ENCODE assay signal across 11 cellular contexts in the genomic region with DNA sequence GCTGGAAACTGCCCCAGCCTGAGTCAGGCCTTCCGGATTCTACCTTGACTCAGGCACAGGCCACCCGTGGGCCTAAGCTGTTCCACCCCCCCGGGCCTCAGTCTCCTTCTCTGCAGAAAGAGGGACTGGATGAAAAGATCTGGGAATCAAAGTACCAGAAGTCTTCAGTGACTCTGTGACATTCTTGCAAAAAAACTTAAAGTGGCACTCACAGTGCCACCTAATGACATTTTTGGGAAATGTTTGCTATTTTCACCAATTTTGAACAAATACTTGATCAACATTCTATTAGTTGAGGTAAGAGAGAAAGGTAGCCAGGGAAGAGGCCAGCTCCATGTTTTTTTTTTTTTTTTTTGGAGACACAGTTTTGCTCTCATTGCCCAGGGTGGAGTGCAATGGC. TPM values are rescaled to one million over a fixed set of nuclear protein-coding genes. Genes with fewer than 3 reads are reported as not detected.
DNase-seq lines count a peak whose midpoint lies in the region; ATAC-seq and TF ChIP-seq lines count a peak whose summit lies in the region.
"Had no signal": no experiment of that assay in that cellular context is flagged by ENCODE, and none has a peak within 500 bp of the region (broad histone marks: within the 10 kb centered on the region; RNA-seq: fewer than 3 reads in every experiment).

No MANE protein-coding gene starts in this region.

- no peaks in the 10 kb centered on the region for H3K27me3 Mint-ChIP-seq in endodermal cell (ENCODE audit: insufficient read depth)
- H3K27me3 Mint-ChIP-seq: IgD-negative memory B cell had no signal

- DNase-seq in NCI-H1694 (lab: John Stamatoyannopoulos, UW) (peak; percentile 15), NCI-H1694 treated with DMSO at 0.1 percent for 48 hours (lab: John Stamatoyannopoulos, UW) (no peak), NAMALWA (ENCODE audit: low spot score) (peak; percentile 59), endodermal cell (no peak), renal cortical epithelial cell (ENCODE audit: low read depth) (peak; percentile 17), NCI-H1092 (lab: John Stamatoyannopoulos, UW) (no peak), NCI-H774 (lab: John Stamatoyannopoulos, UW) (no peak)

- TF ChIP-seq CTCF in endodermal cell (conservative IDR thresholded peaks at IDR 0.05), result peak; percentile 66

- H3K4me3 ChIP-seq in endodermal cell (ENCODE audit: low read length), result no peak overlapping the region
- H3K4me3 ChIP-seq: BLaER1, vagina had no signal

- H3K9me3 ChIP-seq in endodermal cell (ENCODE audit: control insufficient read depth, low read length), result no peaks in the 10 kb centered on the region
- H3K9me3 ChIP-seq: BLaER1, vagina had no signal

- H3K27ac Mint-ChIP-seq in endodermal cell, result no peak overlapping the region

- H3K27ac ChIP-seq in endodermal cell (ENCODE audit: low read depth, low read length), result no peak overlapping the region
- H3K27ac ChIP-seq: BLaER1, vagina had no signal

- no peaks in the 10 kb centered on the region for H3K27me3 ChIP-seq in endodermal cell (ENCODE audit: control insufficient read depth, insufficient read depth, low read length, poor library complexity, severe bottlenecking)
- H3K27me3 ChIP-seq: BLaER1, vagina had no signal

- 39 to 53% methylated on average over 3 of the region's 3 CpGs for WGBS in endodermal cell (ENCODE audit: insufficient coverage in 1 of 2, insufficient read length in 1 of 2), 2 experiments

- no peak overlapping the region for H3K9ac ChIP-seq in endodermal cell (ENCODE audit: extremely low read depth, low read length, poor library complexity, severe bottlenecking)
- H3K9ac ChIP-seq: BLaER1 had no signal

- no peaks in the 10 kb centered on the region for H3K36me3 ChIP-seq in endodermal cell (ENCODE audit: control insufficient read depth, insufficient read depth, low read length)
- H3K36me3 ChIP-seq: BLaER1, vagina had no signal

- no peaks in the 10 kb centered on the region for H3K36me3 Mint-ChIP-seq in endodermal cell (ENCODE audit: low read depth)
- H3K36me3 Mint-ChIP-seq: IgD-negative memory B cell had no signal

- H3K9me3 Mint-ChIP-seq in endodermal cell, result no peaks in the 10 kb centered on the region
- H3K9me3 Mint-ChIP-seq: IgD-negative memory B cell had no signal

- no peak for ATAC-seq in GM18520 (IDR thresholded peaks at IDR 0.05; ENCODE audit: unreplicated experiment)

- H3K4me3 Mint-ChIP-seq in endodermal cell, result no peak overlapping the region
- H3K4me3 Mint-ChIP-seq: IgD-negative memory B cell had no signal

- no peaks in the 10 kb centered on the region for H3K4me1 ChIP-seq in endodermal cell (ENCODE audit: control insufficient read depth, insufficient read depth, low read length)

- H3K4me1 Mint-ChIP-seq in endodermal cell, result peaks cover 9% of the 10 kb centered on the region
- H3K4me1 Mint-ChIP-seq: IgD-negative memory B cell had no signal

RNA-seq across cellular contexts. Expression of a gene that starts 48.3 kb away (rescaled TPM):
- total RNA-seq in endodermal cell (100 to 1,000 TPM; 128 to 131 TPM), renal cortical epithelial cell (66.0 and 110 TPM in 2 replicates)
- polyA plus RNA-seq in endodermal cell (2013, experiment 1 of 2), result 98.0 TPM
- 83.9 TPM for polyA plus RNA-seq in endodermal cell (2013, experiment 2 of 2)

Comparison
In these comparisons a context has a peak if more than half of its experiments do, and no peak if none do; other contexts are left out.
1. DNase-seq: peak in NCI-H1694 (single experiment), NAMALWA (single experiment) and renal cortical epithelial cell (single experiment); none in NCI-H1694 treated with DMSO at 0.1 percent for 48 hours (single experiment), endodermal cell (single experiment), NCI-H1092 (single experiment) and NCI-H774 (single experiment).